Comparison of ENCODE assay signal across 8 cellular contexts in genomic region chrX:57591284-57592158, GRCh38. TPM values are rescaled to one million over a fixed set of nuclear protein-coding genes. Genes with fewer than 3 reads are reported as not detected.
A peak's percentile ranks its signal among the peaks of the same experiment; 100 is the strongest.
DNase-seq lines count a peak whose midpoint lies in the region; ATAC-seq, FAIRE-seq and TF ChIP-seq lines count a peak whose summit lies in the region.
"Not testable (repeated sequence)": the region's sequence is repeated elsewhere in the genome, so short reads cannot be mapped to it uniquely, and the experiment has no call there.

ZXDB (plus strand) TSS chrX:57592011; CDS start chrX:57592049, 38 bp downstream.

- H3K27me3 Mint-ChIP-seq in WTC11 (ENCODE audit: low read depth); dendritic cell treated with granulocyte-macrophage colony-stimulating factor and Interleukin-4, amounts not matched to agents 40 ng/mL and 50 ng/mL, for 4 days: not testable (repeated sequence)

- dilution Hi-C loops in keratinocyte (cut with MboI; ENCODE audit: extremely low pct_ligation_motif_present, low sequenced_read_pairs) = not testable (repeated sequence)

- not testable (repeated sequence) for H3K9me3 ChIP-seq in keratinocyte (ENCODE audit: control insufficient read depth, low read depth, low read length)

- peaks cover 12% of the 10 kb centered on the region for H3K4me1 ChIP-seq in keratinocyte (ENCODE audit: control insufficient read depth, extremely low read depth, insufficient read depth, low read length)
- H3K4me1 ChIP-seq in rectal smooth muscle tissue (ENCODE audit: control insufficient read depth, insufficient read depth, low read length) = not testable (repeated sequence)

- not testable (repeated sequence) for TF ChIP-seq CTCF in WTC11 (IDR thresholded peaks at IDR 0.05); keratinocyte (optimal IDR thresholded peaks at IDR 0.05 in 1 of 3, IDR thresholded peaks at IDR 0.05 in 1 of 3, conservative IDR thresholded peaks at IDR 0.05 in 1 of 3; ENCODE audit: extremely low read depth in 1 of 3, insufficient read depth in 2 of 3, low read length in 3 of 3)

- H3K36me3 Mint-ChIP-seq in WTC11 = not testable (repeated sequence)
- peaks cover 17% of the 10 kb centered on the region for H3K36me3 Mint-ChIP-seq in dendritic cell treated with granulocyte-macrophage colony-stimulating factor and Interleukin-4, amounts not matched to agents 40 ng/mL and 50 ng/mL, for 4 days (ENCODE audit: low read depth)

- not testable (repeated sequence) for FAIRE-seq in keratinocyte (lab: Jason Lieb, UNC)

- H3K9me3 Mint-ChIP-seq in WTC11; dendritic cell treated with granulocyte-macrophage colony-stimulating factor and Interleukin-4, amounts not matched to agents 40 ng/mL and 50 ng/mL, for 4 days: not testable (repeated sequence)

- not testable (repeated sequence) for H4K20me1 ChIP-seq in keratinocyte (ENCODE audit: control insufficient read depth, extremely low read depth, insufficient read depth, low read length)

- peak within 1 kb of the TSS; percentile 68 for H3K4me2 ChIP-seq in keratinocyte (ENCODE audit: control insufficient read depth, extremely low read depth, insufficient read depth, low read depth, low read length)

- peak within 1 kb of the TSS; percentile 48; the same call in 1 of the 2 replicates for H3K27ac Mint-ChIP-seq in WTC11
- peak within 1 kb of the TSS; percentile 70 for H3K27ac Mint-ChIP-seq in dendritic cell treated with granulocyte-macrophage colony-stimulating factor and Interleukin-4, amounts not matched to agents 40 ng/mL and 50 ng/mL, for 4 days

- ATAC-seq in GM19023 (IDR thresholded peaks at IDR 0.05; ENCODE audit: unreplicated experiment) (peak; percentile 52), HG02938 (IDR thresholded peaks at IDR 0.05; ENCODE audit: unreplicated experiment) (peak; percentile 63), WTC11 (peak; percentile 37)

- not testable (repeated sequence) for H3K36me3 ChIP-seq in keratinocyte (ENCODE audit: control insufficient read depth in 2 of 2, extremely low read depth in 1 of 2, insufficient read depth in 2 of 2, low read length in 2 of 2); rectal smooth muscle tissue (ENCODE audit: control insufficient read depth, insufficient read depth, low read length)

- POLR2A ChIA-PET in WTC11 (lab: Charles Lee) = not testable (repeated sequence)

- peak within 1 kb of the TSS; percentile 80 for H3K27ac ChIP-seq in keratinocyte (ENCODE audit: control insufficient read depth, insufficient read depth, low read length)
- peak within 1 kb of the TSS; percentile 83 for H3K27ac ChIP-seq in rectal smooth muscle tissue (ENCODE audit: low read depth, low read length)

- CTCF ChIA-PET in WTC11 (lab: Charles Lee) = not testable (repeated sequence)

- peaks cover 30% of the 10 kb centered on the region for H3K4me1 Mint-ChIP-seq in WTC11
- H3K4me1 Mint-ChIP-seq in dendritic cell treated with granulocyte-macrophage colony-stimulating factor and Interleukin-4, amounts not matched to agents 40 ng/mL and 50 ng/mL, for 4 days (ENCODE audit: low read depth) = peaks cover 26% of the 10 kb centered on the region

- H3K4me3 ChIP-seq in keratinocyte (ENCODE audit: control insufficient read depth in 2 of 3, extremely low read depth in 1 of 3, insufficient read depth in 2 of 3, low read depth in 1 of 3, low read length in 3 of 3) (peak within 1 kb of the TSS; percentile 42 to 61 (median 46)), rectal smooth muscle tissue (ENCODE audit: low read length) (peak within 1 kb of the TSS; percentile 59)

- H2AFZ ChIP-seq in keratinocyte (ENCODE audit: control insufficient read depth, low read length) = peak within 1 kb of the TSS; percentile 42

- peak within 1 kb of the TSS; percentile 70 for H3K4me3 Mint-ChIP-seq in WTC11
- H3K4me3 Mint-ChIP-seq in dendritic cell treated with granulocyte-macrophage colony-stimulating factor and Interleukin-4, amounts not matched to agents 40 ng/mL and 50 ng/mL, for 4 days = peak within 1 kb of the TSS; percentile 66

- H3K27me3 ChIP-seq in keratinocyte (ENCODE audit: control insufficient read depth, extremely low read depth, insufficient read depth, low read length); rectal smooth muscle tissue (ENCODE audit: control insufficient read depth, insufficient read depth, low read length): not testable (repeated sequence)

- H3K9ac ChIP-seq in keratinocyte (ENCODE audit: control insufficient read depth, extremely low read depth, insufficient read depth, low read length) (peak within 1 kb of the TSS; percentile 71), rectal smooth muscle tissue (ENCODE audit: low read length) (peak within 1 kb of the TSS; percentile 30)

- intact Hi-C loops in dendritic cell treated with granulocyte-macrophage colony-stimulating factor and Interleukin-4, amounts not matched to agents 40 ng/mL and 50 ng/mL, for 4 days (cut with micrococcal nuclease) = loop anchor here (5.0 kb wide), 1 partner anchor 316 kb away; no protein-coding TSS in a partner anchor

- H3K79me2 ChIP-seq in keratinocyte (ENCODE audit: control insufficient read depth, insufficient read depth, low read length) = not testable (repeated sequence)

- peak; percentile 9 for DNase-seq in AG20443 (ENCODE audit: low spot score)
- peak; percentile 43 for DNase-seq in NAMALWA (ENCODE audit: low spot score)
- not testable (repeated sequence) for DNase-seq in WTC11 (ENCODE audit: low spot score)
- DNase-seq in keratinocyte (ENCODE audit: low read depth, low spot score) = peak; percentile 30

- not testable (repeated sequence) for H3K9me1 ChIP-seq in keratinocyte (ENCODE audit: control insufficient read depth, extremely low read depth, insufficient read depth, low read length)

RNA-seq across cellular contexts. Expression of gene ZXDB, which starts in this region (rescaled TPM):
- total RNA-seq in WTC11 (2021) = 7.8 to 8.0 TPM (median 7.9 TPM) in 3 replicates
- 4.8 to 6.4 TPM (median 5.0 TPM) in 3 replicates for polyA plus RNA-seq in keratinocyte
- polyA plus RNA-seq in keratinocyte (2011; ENCODE audit: low read depth) = 2.1 TPM
- 3.1 and 5.2 TPM in 2 replicates for polyA plus RNA-seq in keratinocyte (2011; cell fraction: cytosol; rRNA removed)
- 6.7 and 8.3 TPM in 2 replicates for polyA plus RNA-seq in keratinocyte (2011; cell fraction: nucleus; rRNA removed)
- polyA plus RNA-seq in keratinocyte (2012; ENCODE audit: low replicate concordance) = 3.3 and 4.0 TPM in 2 replicates
- polyA minus RNA-seq in keratinocyte = 7.0 to 12.5 TPM (median 11.1 TPM) in 3 replicates
- 9.6 TPM for polyA minus RNA-seq in keratinocyte (2011; cell fraction: cytosol; rRNA and poly(A)+ RNA removed)
- 10.9 and 15.6 TPM in 2 replicates for polyA minus RNA-seq in keratinocyte (2011; cell fraction: nucleus; rRNA and poly(A)+ RNA removed)
